Comparison of ENCODE assay signal across 1 cellular context in genomic region chr15:67173786-67174185, GRCh38.
TF ChIP-seq lines count a peak whose summit lies in the region.

No MANE protein-coding gene starts in this region.

TF ChIP-seq in IMR-90, 13 proteins besides CTCF, POLR2A, EP300 and RAD21 (continued from another document):
- TF ChIP-seq, protein P1, sequence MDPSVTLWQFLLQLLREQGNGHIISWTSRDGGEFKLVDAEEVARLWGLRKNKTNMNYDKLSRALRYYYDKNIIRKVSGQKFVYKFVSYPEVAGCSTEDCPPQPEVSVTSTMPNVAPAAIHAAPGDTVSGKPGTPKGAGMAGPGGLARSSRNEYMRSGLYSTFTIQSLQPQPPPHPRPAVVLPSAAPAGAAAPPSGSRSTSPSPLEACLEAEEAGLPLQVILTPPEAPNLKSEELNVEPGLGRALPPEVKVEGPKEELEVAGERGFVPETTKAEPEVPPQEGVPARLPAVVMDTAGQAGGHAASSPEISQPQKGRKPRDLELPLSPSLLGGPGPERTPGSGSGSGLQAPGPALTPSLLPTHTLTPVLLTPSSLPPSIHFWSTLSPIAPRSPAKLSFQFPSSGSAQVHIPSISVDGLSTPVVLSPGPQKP (IDR thresholded peaks at IDR 0.05; ENCODE audit: borderline replicate concordance, low read depth, low read length): no peak
- no peak for TF ChIP-seq RFX5 (IDR thresholded peaks at IDR 0.05; ENCODE audit: low read depth, low read length)
- no peak for TF ChIP-seq CEBPB (IDR thresholded peaks at IDR 0.05; ENCODE audit: low read depth, low read length)
TF ChIP-seq in IMR-90: peak in this region for 0.
